ENCODE assay signal across 8 cellular contexts in genomic region chr1:234612352-234613127, GRCh38. TPM values are rescaled to one million over a fixed set of nuclear protein-coding genes. Genes with fewer than 3 reads are reported as not detected.
A peak's percentile ranks its signal among the peaks of the same experiment; 100 is the strongest.
DNase-seq lines count a peak whose midpoint lies in the region; ATAC-seq and TF ChIP-seq lines count a peak whose summit lies in the region.

No MANE protein-coding gene starts in this region.

- intact Hi-C loops in cardiac septum (cut with DNase I) (loop anchor here (2.0 to 5.0 kb wide), 7 partner anchors 90 to 462 kb away; no protein-coding TSS in a partner anchor), prostate gland (cut with DNase I) (loop anchor here (2.0 to 5.0 kb wide), 3 partner anchors 250 to 360 kb away; no protein-coding TSS in a partner anchor)

- H3K36me3 ChIP-seq in prostate gland: peaks cover 0 to 6% of the 10 kb centered on the region in 2 donors

- no peaks in the 10 kb centered on the region for H3K27me3 ChIP-seq in prostate gland (replicated peaks; ENCODE audit: insufficient read depth)

- H3K4me1 ChIP-seq in prostate gland (replicated peaks): peaks cover 9% of the 10 kb centered on the region

- WGBS in adipose tissue, 3 donors: 0 to 1% (median 1%) methylated on average over 20 of the region's 20 CpGs
- under 1% methylated on average over 20 of the region's 20 CpGs for WGBS in prostate gland

- ATAC-seq in HG02571 (IDR thresholded peaks at IDR 0.05; ENCODE audit: unreplicated experiment): peak; percentile 25
- ATAC-seq in HG03520 (IDR thresholded peaks at IDR 0.05; ENCODE audit: unreplicated experiment): no peak

- H3K4me3 ChIP-seq in prostate gland: peak overlapping the region in 1 of 2 donors; percentile 4

- no peaks in the 10 kb centered on the region for H3K9me3 ChIP-seq in prostate gland

- H3K27ac ChIP-seq in adipose tissue (ENCODE audit: low read depth, low read length): peak overlapping the region; percentile 96
- peak overlapping the region; percentile 98 to 99 for H3K27ac ChIP-seq in prostate gland

- TF ChIP-seq POLR2A in prostate gland (IDR thresholded peaks at IDR 0.05): peak; percentile 65

- DNase-seq in GM04504 (ENCODE audit: low read depth) (peak; percentile 95), NCI-H128 (lab: John Stamatoyannopoulos, UW; ENCODE audit: unreplicated experiment) (peak; percentile 98), SKM-1 treated with dmso at 0.1 percent for 144 hours (lab: John Stamatoyannopoulos, UW; ENCODE audit: unreplicated experiment) (peak; percentile 100), cardiac septum (ENCODE audit: low spot score) (peak; percentile 93), prostate gland (ENCODE audit: low spot score) (peak; percentile 90)

- TF ChIP-seq CTCF in prostate gland (IDR thresholded peaks at IDR 0.05): no peak

RNA-seq across cellular contexts. Expression of gene IRF2BP2, which starts 2.6 kb away (rescaled TPM):
- polyA plus RNA-seq in adipose tissue: 100 to 1,000 TPM in 1 of 3 donors, 10 to 100 TPM in 2; 51.2 to 135 (median 51.5) TPM
- total RNA-seq in cardiac septum (65.6 TPM), prostate gland (100 to 1,000 TPM; 111 to 124 TPM)
